14 cellular contexts compared by ENCODE assay signal in the genomic region with DNA sequence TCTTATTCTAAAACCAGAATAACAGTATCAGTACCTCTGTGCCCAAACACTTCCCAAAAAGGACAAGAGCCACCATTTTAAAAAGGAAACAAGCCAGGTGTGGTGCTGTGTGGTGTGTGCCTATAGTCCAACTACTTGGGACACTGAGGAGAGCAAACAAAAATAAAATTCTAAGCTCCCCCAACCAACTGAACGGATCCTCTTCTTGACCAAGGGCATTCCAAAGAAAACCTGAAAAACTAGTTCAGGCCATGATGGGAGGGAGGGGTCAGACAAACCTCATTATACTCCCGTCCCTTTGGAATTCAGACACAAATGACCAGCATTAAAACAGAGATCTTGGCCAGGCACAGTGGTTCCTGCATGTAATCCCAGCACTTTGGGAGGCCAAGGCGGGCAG. TPM values are rescaled to one million over a fixed set of nuclear protein-coding genes. Genes with fewer than 3 reads are reported as not detected.
A peak's percentile ranks its signal among the peaks of the same experiment; 100 is the strongest.
DNase-seq lines count a peak whose midpoint lies in the region; ATAC-seq and TF ChIP-seq lines count a peak whose summit lies in the region.
"Had no signal": no experiment of that assay in that cellular context is flagged by ENCODE, and none has a peak within 500 bp of the region (broad histone marks: within the 10 kb centered on the region; RNA-seq: fewer than 3 reads in every experiment).

No MANE protein-coding gene starts in this region.

- peak overlapping the region; percentile 58 for H3K27ac Mint-ChIP-seq in activated naive CD8-positive, alpha-beta T cell
- H3K27ac Mint-ChIP-seq in activated naive CD8-positive, alpha-beta T cell treated with anti-CD3 and anti-CD28 coated beads, Interleukin-2, amount 50 U/mL, for 24 hours: no peak overlapping the region
- peak overlapping the region; percentile 40 for H3K27ac Mint-ChIP-seq in activated naive CD8-positive, alpha-beta T cell treated with anti-CD3 and anti-CD28 coated beads for 36 hours

- H3K36me3 ChIP-seq in lower lobe of right lung (peaks cover 69% of the 10 kb centered on the region), upper lobe of right lung (peaks cover 65% of the 10 kb centered on the region), tibial artery (peaks cover 23 to 64% (median 62%) of the 10 kb centered on the region in 3 donors)
- H3K36me3 ChIP-seq: colonic mucosa had no signal

- intact Hi-C loops in lower lobe of right lung (cut with DNase I) (no loop called here), upper lobe of right lung (cut with DNase I) (no loop called here), tibial artery (cut with DNase I; ENCODE audit: low total_unique reads) (no loop called here)

- H3K4me3 ChIP-seq in lower lobe of right lung (no peak overlapping the region), upper lobe of right lung (no peak overlapping the region), tibial artery (no peak overlapping the region)
- H3K4me3 ChIP-seq: colonic mucosa had no signal

- H3K9me3 Mint-ChIP-seq in activated naive CD8-positive, alpha-beta T cell (ENCODE audit: low read depth): no peaks in the 10 kb centered on the region
- no peaks in the 10 kb centered on the region for H3K9me3 Mint-ChIP-seq in activated naive CD8-positive, alpha-beta T cell treated with anti-CD3 and anti-CD28 coated beads, Interleukin-2, amount 50 U/mL, for 24 hours
- no peaks in the 10 kb centered on the region for H3K9me3 Mint-ChIP-seq in activated naive CD8-positive, alpha-beta T cell treated with anti-CD3 and anti-CD28 coated beads for 36 hours
- H3K9me3 Mint-ChIP-seq: naive B cell had no signal

- H3K4me1 Mint-ChIP-seq in activated naive CD8-positive, alpha-beta T cell (ENCODE audit: low read depth): peaks cover 24% of the 10 kb centered on the region
- peaks cover 16% of the 10 kb centered on the region for H3K4me1 Mint-ChIP-seq in activated naive CD8-positive, alpha-beta T cell treated with anti-CD3 and anti-CD28 coated beads, Interleukin-2, amount 50 U/mL, for 24 hours
- H3K4me1 Mint-ChIP-seq in activated naive CD8-positive, alpha-beta T cell treated with anti-CD3 and anti-CD28 coated beads for 36 hours: peaks cover 18% of the 10 kb centered on the region

- no peak for DNase-seq in activated naive CD8-positive, alpha-beta T cell treated with anti-CD3 and anti-CD28 coated beads, Interleukin-2, amount 50 U/mL, for 24 hours
- DNase-seq in activated naive CD8-positive, alpha-beta T cell treated with anti-CD3 and anti-CD28 coated beads for 36 hours: no peak
- no peak for DNase-seq in lower lobe of right lung
- no peak for DNase-seq in upper lobe of right lung
- DNase-seq in GM13977 (ENCODE audit: low spot score): no peak
- no peak for DNase-seq in tibial artery
- no peak for DNase-seq in CD1c-positive myeloid dendritic cell (ENCODE audit: extremely low spot score)
- DNase-seq: aorta, colonic mucosa, naive B cell, SHP77 had no signal

- H3K27ac ChIP-seq in lower lobe of right lung (peak overlapping the region; percentile 32), upper lobe of right lung (peak overlapping the region; percentile 18), tibial artery (no peak overlapping the region)
- H3K27ac ChIP-seq: colonic mucosa had no signal

- peaks cover 14% of the 10 kb centered on the region for H3K36me3 Mint-ChIP-seq in activated naive CD8-positive, alpha-beta T cell
- H3K36me3 Mint-ChIP-seq in activated naive CD8-positive, alpha-beta T cell treated with anti-CD3 and anti-CD28 coated beads, Interleukin-2, amount 50 U/mL, for 24 hours (ENCODE audit: low read depth): peaks cover 25% of the 10 kb centered on the region
- peaks cover 25% of the 10 kb centered on the region for H3K36me3 Mint-ChIP-seq in activated naive CD8-positive, alpha-beta T cell treated with anti-CD3 and anti-CD28 coated beads for 36 hours

- in situ Hi-C loops in GM13977 (cut with MboI; ENCODE audit: low pct_unique_long_range_greater_than_20kb, low sequenced_read_pairs, unreplicated experiment): no loop called here

- TF ChIP-seq CTCF in lower lobe of right lung (IDR thresholded peaks at IDR 0.05) (no peak), upper lobe of right lung (IDR thresholded peaks at IDR 0.05) (no peak), GM13977 (IDR thresholded peaks at IDR 0.05; ENCODE audit: extremely low read depth, insufficient read depth, missing control alignments) (no peak), tibial artery (IDR thresholded peaks at IDR 0.05) (no peak)

- H3K9me3 ChIP-seq in lower lobe of right lung: no peaks in the 10 kb centered on the region
- no peaks in the 10 kb centered on the region for H3K9me3 ChIP-seq in upper lobe of right lung
- no peaks in the 10 kb centered on the region for H3K9me3 ChIP-seq in tibial artery
- H3K9me3 ChIP-seq: colonic mucosa had no signal

- H3K27me3 ChIP-seq in lower lobe of right lung (ENCODE audit: low read depth): no peaks in the 10 kb centered on the region
- no peaks in the 10 kb centered on the region for H3K27me3 ChIP-seq in upper lobe of right lung
- no peaks in the 10 kb centered on the region for H3K27me3 ChIP-seq in tibial artery
- H3K27me3 ChIP-seq: colonic mucosa had no signal

- H3K4me3 Mint-ChIP-seq in activated naive CD8-positive, alpha-beta T cell: no peak overlapping the region
- no peak overlapping the region for H3K4me3 Mint-ChIP-seq in activated naive CD8-positive, alpha-beta T cell treated with anti-CD3 and anti-CD28 coated beads, Interleukin-2, amount 50 U/mL, for 24 hours
- no peak overlapping the region for H3K4me3 Mint-ChIP-seq in activated naive CD8-positive, alpha-beta T cell treated with anti-CD3 and anti-CD28 coated beads for 36 hours
- H3K4me3 Mint-ChIP-seq: naive B cell had no signal

- no peak for ATAC-seq in activated naive CD8-positive, alpha-beta T cell treated with anti-CD3 and anti-CD28 coated beads, Interleukin-2, amount 50 U/mL, for 24 hours
- ATAC-seq in lower lobe of right lung (peak; percentile 77 to 80), upper lobe of right lung (peak; percentile 78)

- peaks cover 34% of the 10 kb centered on the region for H3K4me1 ChIP-seq in lower lobe of right lung
- peaks cover 2% of the 10 kb centered on the region for H3K4me1 ChIP-seq in upper lobe of right lung
- H3K4me1 ChIP-seq in tibial artery: peaks cover 0 to 4% (median under 1%) of the 10 kb centered on the region in 4 donors
- H3K4me1 ChIP-seq: colonic mucosa had no signal

- H3K27me3 Mint-ChIP-seq in activated naive CD8-positive, alpha-beta T cell: no peaks in the 10 kb centered on the region
- H3K27me3 Mint-ChIP-seq in activated naive CD8-positive, alpha-beta T cell treated with anti-CD3 and anti-CD28 coated beads, Interleukin-2, amount 50 U/mL, for 24 hours: no peaks in the 10 kb centered on the region
- no peaks in the 10 kb centered on the region for H3K27me3 Mint-ChIP-seq in activated naive CD8-positive, alpha-beta T cell treated with anti-CD3 and anti-CD28 coated beads for 36 hours
- H3K27me3 Mint-ChIP-seq: naive B cell had no signal

RNA-seq across cellular contexts. Expression of gene SLC11A2, which starts 20.5 kb away (rescaled TPM):
- 10 to 100 TPM; 24.5 to 27.3 TPM for total RNA-seq in activated naive CD8-positive, alpha-beta T cell treated with anti-CD3 and anti-CD28 coated beads for 36 hours
- total RNA-seq in lower lobe of right lung (102 TPM), upper lobe of right lung (96.8 TPM)

RNA-seq across cellular contexts. Expression of gene LETMD1, which starts 42.5 kb away (rescaled TPM):
- total RNA-seq in activated naive CD8-positive, alpha-beta T cell treated with anti-CD3 and anti-CD28 coated beads for 36 hours: 10 to 100 TPM; 67.2 to 69.4 TPM
- total RNA-seq in lower lobe of right lung: 69.6 TPM
- total RNA-seq in upper lobe of right lung: 71.6 TPM

RNA-seq across cellular contexts. Expression of gene HIGD1C, which starts 53.3 kb away (rescaled TPM):
- not detected for total RNA-seq in activated naive CD8-positive, alpha-beta T cell treated with anti-CD3 and anti-CD28 coated beads for 36 hours
- total RNA-seq in lower lobe of right lung (not detected), upper lobe of right lung (not detected)
- total RNA-seq: aorta, colonic mucosa, kidney epithelial cell, temporal lobe had no signal

Comparison
In these comparisons a context has a peak if more than half of its experiments do, and no peak if none do; other contexts are left out.
1. H3K27ac ChIP-seq: peak in lower lobe of right lung (single experiment) and upper lobe of right lung (single experiment); none in tibial artery (0 of 2).